In genomic region chr19:57319869-57320179, GRCh38 we compare ENCODE assay signal across 8 cellular contexts. TPM values are rescaled to one million over a fixed set of nuclear protein-coding genes. Genes with fewer than 3 reads are reported as not detected.
DNase-seq lines count a peak whose midpoint lies in the region; ATAC-seq and TF ChIP-seq lines count a peak whose summit lies in the region.

No MANE protein-coding gene starts in this region.

- H3K27ac ChIP-seq in SJSA1: peak overlapping the region; percentile 64

- TF ChIP-seq CTCF in fibroblast of the aortic adventitia (IDR thresholded peaks at IDR 0.05; ENCODE audit: insufficient read depth, low read length) (no peak), retinal pigment epithelial cell (conservative IDR thresholded peaks at IDR 0.05; ENCODE audit: low read depth, low read length) (no peak)

- H3K36me3 ChIP-seq in SJSA1: peaks cover 19% of the 10 kb centered on the region

- no peaks in the 10 kb centered on the region for H3K9me3 ChIP-seq in SJSA1 (replicated peaks)

- DNase-seq in SJSA1 (ENCODE audit: low read depth in 1 of 2, low spot score in 2 of 2) (no peak), fibroblast of the aortic adventitia (ENCODE audit: low read depth) (no peak), retinal pigment epithelial cell (ENCODE audit: low read depth) (no peak), A172 (ENCODE audit: low spot score) (no peak), NCI-H2171 (lab: John Stamatoyannopoulos, UW) (no peak), NCI-H2107 treated with DMSO at 0.1 percent for 48 hours (lab: John Stamatoyannopoulos, UW; ENCODE audit: unreplicated experiment) (no peak)

- H3K4me1 ChIP-seq in SJSA1 (replicated peaks): peaks cover 10% of the 10 kb centered on the region

- H3K27me3 ChIP-seq in SJSA1 (replicated peaks): no peaks in the 10 kb centered on the region; the same call in none of the 2 replicates

- H3K4me3 ChIP-seq in SJSA1 (peak overlapping the region; percentile 62), fibroblast of the aortic adventitia (ENCODE audit: low read depth, low read length) (peak overlapping the region; percentile 85), retinal pigment epithelial cell (ENCODE audit: low read length) (peak overlapping the region; percentile 84)

- ATAC-seq in GM18867 (IDR thresholded peaks at IDR 0.05; ENCODE audit: unreplicated experiment) (peak; percentile 3), HG03571 (IDR thresholded peaks at IDR 0.05; ENCODE audit: unreplicated experiment) (no peak)

RNA-seq across cellular contexts. Expression of gene ZNF543, which starts 0.4 kb away (rescaled TPM):
- total RNA-seq in SJSA1 (2014; rRNA removed; shearing (Covaris generic)): 6.0 and 11.0 TPM in 2 replicates
- total RNA-seq in fibroblast of the aortic adventitia (ENCODE audit: low replicate concordance): 5.1 and 9.4 TPM in 2 replicates
- 15.8 and 16.6 TPM in 2 replicates for total RNA-seq in A172 (2014; rRNA removed; shearing (Covaris generic))

RNA-seq across cellular contexts. Expression of gene ZNF304, which starts 31.2 kb away (rescaled TPM):
- total RNA-seq in SJSA1 (2014; rRNA removed; shearing (Covaris generic)): 11.1 and 11.4 TPM in 2 replicates
- total RNA-seq in fibroblast of the aortic adventitia (ENCODE audit: low replicate concordance): 8.7 and 9.7 TPM in 2 replicates
- 13.0 and 14.0 TPM in 2 replicates for total RNA-seq in A172 (2014; rRNA removed; shearing (Covaris generic))

RNA-seq across cellular contexts. Expression of gene ZNF460, which starts 39.5 kb away (rescaled TPM):
- 39.0 and 39.5 TPM in 2 replicates for total RNA-seq in SJSA1 (2014; rRNA removed; shearing (Covaris generic))
- total RNA-seq in fibroblast of the aortic adventitia (ENCODE audit: low replicate concordance): 71.8 and 78.5 TPM in 2 replicates
- total RNA-seq in A172 (2014; rRNA removed; shearing (Covaris generic)): 40.2 and 41.8 TPM in 2 replicates

RNA-seq across cellular contexts. Expression of gene TRAPPC2B, which starts 43.5 kb away (rescaled TPM):
- total RNA-seq in SJSA1 (2014; rRNA removed; shearing (Covaris generic)): 13.4 and 20.8 TPM in 2 replicates
- 7.0 and 11.7 TPM in 2 replicates for total RNA-seq in fibroblast of the aortic adventitia (ENCODE audit: low replicate concordance)
- total RNA-seq in A172 (2014; rRNA removed; shearing (Covaris generic)): 35.3 and 42.1 TPM in 2 replicates

RNA-seq across cellular contexts. Expression of gene ZNF547, which starts 43.5 kb away (rescaled TPM):
- 1.6 and 4.1 TPM in 2 replicates for total RNA-seq in SJSA1 (2014; rRNA removed; shearing (Covaris generic))
- total RNA-seq in fibroblast of the aortic adventitia (ENCODE audit: low replicate concordance): 2.5 and 4.1 TPM in 2 replicates
- 4.7 and 10.0 TPM in 2 replicates for total RNA-seq in A172 (2014; rRNA removed; shearing (Covaris generic))
